In genomic region chr2:223824301-223824700, GRCh38 we compare ENCODE assay signal across 1 cellular context.
TF ChIP-seq lines count a peak whose summit lies in the region.

No MANE protein-coding gene starts in this region.

TF ChIP-seq in GM12878, 131 proteins besides CTCF, POLR2A, EP300 and RAD21:
- TF ChIP-seq, protein P1, sequence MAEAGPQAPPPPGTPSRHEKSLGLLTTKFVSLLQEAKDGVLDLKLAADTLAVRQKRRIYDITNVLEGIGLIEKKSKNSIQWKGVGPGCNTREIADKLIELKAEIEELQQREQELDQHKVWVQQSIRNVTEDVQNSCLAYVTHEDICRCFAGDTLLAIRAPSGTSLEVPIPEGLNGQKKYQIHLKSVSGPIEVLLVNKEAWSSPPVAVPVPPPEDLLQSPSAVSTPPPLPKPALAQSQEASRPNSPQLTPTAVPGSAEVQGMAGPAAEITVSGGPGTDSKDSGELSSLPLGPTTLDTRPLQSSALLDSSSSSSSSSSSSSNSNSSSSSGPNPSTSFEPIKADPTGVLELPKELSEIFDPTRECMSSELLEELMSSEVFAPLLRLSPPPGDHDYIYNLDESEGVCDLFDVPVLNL (IDR thresholded peaks at IDR 0.05; ENCODE audit: low read depth, low read length), result no peak
- peak; percentile 59 for TF ChIP-seq RUNX3 (IDR thresholded peaks at IDR 0.05; ENCODE audit: low read length)
TF ChIP-seq in GM12878: peak in this region for 1.
